17 cellular contexts compared by ENCODE assay signal in genomic region chr14:96705422-96706092, GRCh38.
"Had no signal": no experiment of that assay in that cellular context is flagged by ENCODE, and none has a peak within 500 bp of the region (broad histone marks: within the 10 kb centered on the region; RNA-seq: fewer than 3 reads in every experiment).

No MANE protein-coding gene starts in this region.

- H3K4me1 Mint-ChIP-seq: activated naive CD4-positive, alpha-beta T cell treated with anti-CD3 and anti-CD28 coated beads, Interleukin-2, amount 10 ng/mL, durations not matched to agents 7 days and 5 days; activated T-helper 17 cell treated with anti-CD3 and anti-CD28 coated beads, Interleukin-2, amount 50 U/mL, for 72 hours; immature natural killer cell had no signal

- H3K4me3 Mint-ChIP-seq: activated naive CD4-positive, alpha-beta T cell treated with anti-CD3 and anti-CD28 coated beads, Interleukin-2, amount 10 ng/mL, durations not matched to agents 7 days and 5 days; activated T-helper 17 cell treated with anti-CD3 and anti-CD28 coated beads, Interleukin-2, amount 50 U/mL, for 72 hours; effector memory CD8-positive, alpha-beta T cell; immature natural killer cell; nephron progenitor cell had no signal

- H3K36me3 Mint-ChIP-seq: activated naive CD4-positive, alpha-beta T cell treated with anti-CD3 and anti-CD28 coated beads, Interleukin-2, amount 10 ng/mL, durations not matched to agents 7 days and 5 days; immature natural killer cell had no signal

- ATAC-seq: activated T-helper 17 cell treated with anti-CD3 and anti-CD28 coated beads, Interleukin-2, amount 50 U/mL, for 72 hours; effector memory CD8-positive, alpha-beta T cell; heart left ventricle; right cardiac atrium had no signal

- H3K9me3 Mint-ChIP-seq: activated naive CD4-positive, alpha-beta T cell treated with anti-CD3 and anti-CD28 coated beads, Interleukin-2, amount 10 ng/mL, durations not matched to agents 7 days and 5 days; activated T-helper 17 cell treated with anti-CD3 and anti-CD28 coated beads, Interleukin-2, amount 50 U/mL, for 72 hours; effector memory CD8-positive, alpha-beta T cell; immature natural killer cell; nephron progenitor cell had no signal

- DNase-seq: activated CD4-positive, alpha-beta T cell treated with anti-CD3 and anti-CD28 coated beads for 1 hour; activated CD4-positive, alpha-beta T cell treated with anti-CD3 and anti-CD28 coated beads, Interleukin-2, amount 50 U/mL, for 4 hours; activated naive CD4-positive, alpha-beta T cell treated with anti-CD3 and anti-CD28 coated beads, Interleukin-2, amount 10 ng/mL, durations not matched to agents 7 days and 5 days; dermis blood vessel endothelial cell; effector memory CD8-positive, alpha-beta T cell; heart left ventricle; immature natural killer cell; nephron progenitor cell; right cardiac atrium; small intestine; stimulated activated CD4-positive, alpha-beta T cell treated with anti-CD3 and anti-CD28 coated beads, Interleukin-4, amount 100 ng/mL, for 24 hours; stimulated activated CD8-positive, alpha-beta memory T cell treated with anti-CD3 and anti-CD28 coated beads, Interleukin-4, amount 100 ng/mL, for 48 hours; stimulated activated naive CD4-positive, alpha-beta T cell treated with Interleukin-2 at 50 U/mL for 16 hours; substantia nigra; transverse colon had no signal

- H3K27ac Mint-ChIP-seq: activated naive CD4-positive, alpha-beta T cell treated with anti-CD3 and anti-CD28 coated beads, Interleukin-2, amount 10 ng/mL, durations not matched to agents 7 days and 5 days; activated T-helper 17 cell treated with anti-CD3 and anti-CD28 coated beads, Interleukin-2, amount 50 U/mL, for 72 hours; effector memory CD8-positive, alpha-beta T cell; immature natural killer cell; nephron progenitor cell had no signal

- H3K4me3 ChIP-seq: heart left ventricle, prostate gland, transverse colon had no signal
